30 cellular contexts compared by ENCODE assay signal in genomic region chr3:34176723-34177122, GRCh38.
"Had no signal": no experiment of that assay in that cellular context is flagged by ENCODE, and none has a peak within 500 bp of the region (broad histone marks: within the 10 kb centered on the region; RNA-seq: fewer than 3 reads in every experiment).

No MANE protein-coding gene starts in this region.

- H3K4me3 ChIP-seq: neural progenitor cell, pancreas, prostate gland, skin epidermis, smooth muscle cell, spleen, suprapubic skin, testis, tibial artery, transverse colon, upper lobe of right lung, vagina had no signal

- H3K4me1 Mint-ChIP-seq: naive thymus-derived CD8-positive, alpha-beta T cell; neural progenitor cell; stimulated activated memory B cell treated with anti-CD40 and anti-IgM and Interleukin-4, amounts not matched to agents 10 μg/mL and 1 μg/mL and 100 μg/mL, for 72 hours; stimulated activated naive CD8-positive, alpha-beta T cell treated with anti-CD3 and anti-CD28 coated beads, Interleukin-15, amount 100 ng/mL, for 72 hours had no signal

- H3K9me3 ChIP-seq: pancreas, prostate gland, suprapubic skin, testis, tibial artery, transverse colon, upper lobe of right lung, vagina had no signal

- H3K27ac ChIP-seq: neural progenitor cell, pancreas, prostate gland, skin epidermis, spleen, suprapubic skin, testis, tibial artery, transverse colon, upper lobe of right lung, vagina had no signal

- H2AFZ ChIP-seq: neural progenitor cell had no signal

- H3K27me3 Mint-ChIP-seq: stimulated activated memory B cell treated with anti-CD40 and anti-IgM and Interleukin-4, amounts not matched to agents 10 μg/mL and 1 μg/mL and 100 μg/mL, for 72 hours; stimulated activated naive CD8-positive, alpha-beta T cell treated with anti-CD3 and anti-CD28 coated beads, Interleukin-15, amount 100 ng/mL, for 72 hours; type B pancreatic cell had no signal

- ATAC-seq: naive thymus-derived CD8-positive, alpha-beta T cell; natural killer cell treated with Interleukin-12 subunit alpha and Interleukin-12 subunit beta and Interleukin-15 and Interleukin-18, amount 100 ng/mL, for 72 hours; pancreas; right cardiac atrium; sciatic nerve; stimulated activated memory B cell treated with anti-CD40 and anti-IgM and Interleukin-4, amounts not matched to agents 10 μg/mL and 1 μg/mL and 100 μg/mL, for 72 hours; stimulated activated naive CD8-positive, alpha-beta T cell treated with anti-CD3 and anti-CD28 coated beads, Interleukin-15, amount 100 ng/mL, for 72 hours; stimulated activated naive CD8-positive, alpha-beta T cell treated with anti-CD3 and anti-CD28 coated beads, Interleukin-15, Interleukin-2, amounts not matched to agents 100 U/mL and 50 U/mL, for 24 hours; upper lobe of right lung had no signal

- H3K36me3 ChIP-seq: neural progenitor cell, pancreas, prostate gland, spleen, suprapubic skin, tibial artery, transverse colon, upper lobe of right lung, vagina had no signal

- H3K36me3 Mint-ChIP-seq: naive thymus-derived CD8-positive, alpha-beta T cell; natural killer cell treated with Interleukin-12 subunit alpha and Interleukin-12 subunit beta and Interleukin-15 and Interleukin-18, amount 100 ng/mL, for 72 hours; neural progenitor cell; stimulated activated memory B cell treated with anti-CD40 and anti-IgM and Interleukin-4, amounts not matched to agents 10 μg/mL and 1 μg/mL and 100 μg/mL, for 72 hours; type B pancreatic cell had no signal

- DNase-seq: naive B cell; naive thymus-derived CD8-positive, alpha-beta T cell; nephron progenitor cell; occipital lobe; pancreas; right cardiac atrium; spleen; stimulated activated CD4-positive, alpha-beta T cell treated with anti-CD3 and anti-CD28 coated beads, Interleukin-12 subunit alpha, Interleukin-12 subunit beta, amount 100 ng/mL, for 4 hours; stimulated activated CD4-positive, alpha-beta T cell treated with anti-CD3 and anti-CD28 coated beads, Interleukin-1b, Interleukin-23, amount 100 ng/mL, for 48 hours; stimulated activated CD4-positive, alpha-beta T cell treated with anti-CD3 and anti-CD28 coated beads, Interleukin-4, amount 100 ng/mL, for 1 hour; stimulated activated CD4-positive, alpha-beta T cell treated with anti-CD3 and anti-CD28 coated beads, Interleukin-4, amount 100 ng/mL, for 4 hours; stimulated activated CD8-positive, alpha-beta memory T cell treated with anti-CD3 and anti-CD28 coated beads, Interleukin-4, amount 100 ng/mL, for 48 hours; stimulated activated naive CD4-positive, alpha-beta T cell; stimulated activated naive CD8-positive, alpha-beta T cell treated with anti-CD3 and anti-CD28 coated beads, Interleukin-15, amount 100 ng/mL, for 72 hours; stimulated activated naive CD8-positive, alpha-beta T cell treated with anti-CD3 and anti-CD28 coated beads, Interleukin-15, Interleukin-2, amounts not matched to agents 100 U/mL and 50 U/mL, for 24 hours; substantia nigra; testis; tibial artery; transverse colon; upper lobe of right lung had no signal

- FAIRE-seq: pancreas had no signal

- H3K9me3 Mint-ChIP-seq: natural killer cell treated with Interleukin-12 subunit alpha and Interleukin-12 subunit beta and Interleukin-15 and Interleukin-18, amount 100 ng/mL, for 72 hours; stimulated activated naive CD8-positive, alpha-beta T cell treated with anti-CD3 and anti-CD28 coated beads, Interleukin-15, amount 100 ng/mL, for 72 hours had no signal

- H3K27ac Mint-ChIP-seq: naive B cell; naive thymus-derived CD8-positive, alpha-beta T cell; natural killer cell treated with Interleukin-12 subunit alpha and Interleukin-12 subunit beta and Interleukin-15 and Interleukin-18, amount 100 ng/mL, for 72 hours; nephron progenitor cell; stimulated activated memory B cell treated with anti-CD40 and anti-IgM and Interleukin-4, amounts not matched to agents 10 μg/mL and 1 μg/mL and 100 μg/mL, for 72 hours; stimulated activated naive CD8-positive, alpha-beta T cell treated with anti-CD3 and anti-CD28 coated beads, Interleukin-15, amount 100 ng/mL, for 72 hours; type B pancreatic cell had no signal

- H3K27me3 ChIP-seq: neural progenitor cell, pancreas, spleen, suprapubic skin, testis, tibial artery, transverse colon, upper lobe of right lung, vagina had no signal

- H3K4me2 ChIP-seq: neural progenitor cell, smooth muscle cell had no signal

- H3K4me1 ChIP-seq: neural progenitor cell, pancreas, prostate gland, spleen, suprapubic skin, testis, tibial artery, transverse colon, upper lobe of right lung, vagina had no signal

- H3K4me3 Mint-ChIP-seq: naive B cell; naive thymus-derived CD8-positive, alpha-beta T cell; natural killer cell treated with Interleukin-12 subunit alpha and Interleukin-12 subunit beta and Interleukin-15 and Interleukin-18, amount 100 ng/mL, for 72 hours; nephron progenitor cell; neural progenitor cell; stimulated activated memory B cell treated with anti-CD40 and anti-IgM and Interleukin-4, amounts not matched to agents 10 μg/mL and 1 μg/mL and 100 μg/mL, for 72 hours; stimulated activated naive CD8-positive, alpha-beta T cell treated with anti-CD3 and anti-CD28 coated beads, Interleukin-15, amount 100 ng/mL, for 72 hours; type B pancreatic cell had no signal
